ENCODE assay signal across 24 cellular contexts in the genomic region with DNA sequence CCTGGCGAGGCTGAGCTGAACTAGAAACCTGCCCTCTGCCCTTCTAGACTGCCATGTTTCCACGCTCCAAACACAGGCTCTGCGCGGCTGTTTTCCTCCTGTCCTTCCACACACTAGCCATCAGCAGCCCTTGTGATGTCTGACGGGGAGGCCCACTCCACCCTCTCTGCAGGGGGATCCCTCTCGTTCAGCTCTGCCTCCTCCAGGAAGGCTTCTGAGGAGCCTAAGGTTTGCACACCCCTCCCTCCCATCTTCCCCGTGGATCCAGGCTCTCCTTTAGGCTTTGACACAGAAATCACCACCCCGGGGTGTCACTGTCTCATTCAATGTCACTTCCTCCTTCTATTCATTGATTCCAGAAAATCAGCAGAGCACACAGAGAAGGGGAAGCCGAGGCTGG. TPM values are rescaled to one million over a fixed set of nuclear protein-coding genes. Genes with fewer than 3 reads are reported as not detected.
"Had no signal": no experiment of that assay in that cellular context is flagged by ENCODE, and none has a peak within 500 bp of the region (broad histone marks: within the 10 kb centered on the region; RNA-seq: fewer than 3 reads in every experiment).

No MANE protein-coding gene starts in this region.

- DNase-seq: effector memory CD4-positive, alpha-beta T cell; glutamatergic neuron; left colon; left ventricle myocardium superior; mesenchymal stem cell; naive thymus-derived CD4-positive, alpha-beta T cell; nephron progenitor cell; posterior cingulate gyrus; spleen; stimulated activated CD4-positive, alpha-beta T cell treated with anti-CD3 and anti-CD28 coated beads, Interleukin-15, amount 100 ng/mL, for 24 hours; stimulated activated CD4-positive, alpha-beta T cell treated with anti-CD3 and anti-CD28 coated beads, Interleukin-1b, Interleukin-23, amount 100 ng/mL, for 48 hours; stimulated activated CD4-positive, alpha-beta T cell treated with anti-CD3 and anti-CD28 coated beads, Interleukin-4, amount 100 ng/mL, for 24 hours; stimulated activated naive CD8-positive, alpha-beta T cell treated with anti-CD3 and anti-CD28 coated beads, Interleukin-15, amount 100 ng/mL, for 72 hours; testis; upper lobe of right lung had no signal

- ATAC-seq: gastroesophageal sphincter; left colon; left ventricle myocardium superior; naive thymus-derived CD4-positive, alpha-beta T cell; sciatic nerve; stimulated activated memory B cell treated with anti-CD40 and anti-IgM and Interleukin-4, amounts not matched to agents 10 μg/mL and 1 μg/mL and 100 μg/mL, for 72 hours; stimulated activated naive CD8-positive, alpha-beta T cell treated with anti-CD3 and anti-CD28 coated beads, Interleukin-15, amount 100 ng/mL, for 72 hours; upper lobe of right lung had no signal

- H3K27ac ChIP-seq: epithelial cell of prostate, esophagus muscularis mucosa, gastroesophageal sphincter, spleen, testis, tibial nerve, upper lobe of right lung, vagina had no signal

- H3K4me1 ChIP-seq: esophagus muscularis mucosa, gastroesophageal sphincter, spleen, testis, tibial nerve, upper lobe of right lung, vagina had no signal

- H3K9me3 ChIP-seq: esophagus muscularis mucosa, gastroesophageal sphincter, spleen, testis, tibial nerve, upper lobe of right lung, vagina had no signal

- H3K36me3 ChIP-seq: esophagus muscularis mucosa, gastroesophageal sphincter, spleen, tibial nerve, upper lobe of right lung, vagina had no signal

- H3K27me3 ChIP-seq: testis, tibial nerve, vagina had no signal

- H3K4me3 ChIP-seq: esophagus muscularis mucosa, gastroesophageal sphincter, lung, spleen, testis, tibial nerve, upper lobe of right lung, vagina had no signal

RNA-seq across cellular contexts. Expression of gene CRMP1, which starts 38.6 kb away (rescaled TPM):
- total RNA-seq: subcutaneous adipose tissue had no signal
- polyA plus RNA-seq: naive thymus-derived CD4-positive, alpha-beta T cell had no signal
